15 cellular contexts compared by ENCODE assay signal in genomic region chr7:1402791-1403755, GRCh38. TPM values are rescaled to one million over a fixed set of nuclear protein-coding genes. Genes with fewer than 3 reads are reported as not detected.
DNase-seq lines count a peak whose midpoint lies in the region; ATAC-seq, FAIRE-seq and TF ChIP-seq lines count a peak whose summit lies in the region.
"Had no signal": no experiment of that assay in that cellular context is flagged by ENCODE, and none has a peak within 500 bp of the region (broad histone marks: within the 10 kb centered on the region; RNA-seq: fewer than 3 reads in every experiment).

No MANE protein-coding gene starts in this region.

- H2AFZ ChIP-seq in mesenchymal stem cell (ENCODE audit: low read depth, low read length) = peak overlapping the region; percentile 37

- no peak for TF ChIP-seq RAD21 in A549 (conservative IDR thresholded peaks at IDR 0.05 in 1 of 2, IDR thresholded peaks at IDR 0.05 in 1 of 2)

- H3K36me3 Mint-ChIP-seq in brain = no peaks in the 10 kb centered on the region
- H3K36me3 Mint-ChIP-seq in effector memory CD8-positive, alpha-beta T cell (ENCODE audit: insufficient read depth) = no peaks in the 10 kb centered on the region
- H3K36me3 Mint-ChIP-seq: CD4-positive, CD25-positive, alpha-beta regulatory T cell had no signal

- no peak overlapping the region for H3K14ac ChIP-seq in mesenchymal stem cell (ENCODE audit: low read length in 2 of 2)

- peak overlapping the region; percentile 76 for H3K4me2 ChIP-seq in A549
- H3K4me2 ChIP-seq in mesenchymal stem cell (ENCODE audit: low read length, poor library complexity, severe bottlenecking) = no peak overlapping the region

- FAIRE-seq in A549 (lab: Jason Lieb, UNC) = no peak
- FAIRE-seq: A204.1, GM12878 had no signal

- peak overlapping the region in 2 of 5 experiments; percentile 35 to 73 for H3K4me3 Mint-ChIP-seq in brain
- no peak overlapping the region for H3K4me3 Mint-ChIP-seq in effector memory CD8-positive, alpha-beta T cell
- H3K4me3 Mint-ChIP-seq: CD4-positive, CD25-positive, alpha-beta regulatory T cell had no signal

- peaks cover 9% of the 10 kb centered on the region for H3K9me3 ChIP-seq in A549
- H3K9me3 ChIP-seq in HEK293 (ENCODE audit: control insufficient read depth, insufficient read depth, low read depth, low read length) = no peaks in the 10 kb centered on the region
- H3K9me3 ChIP-seq in mesenchymal stem cell (ENCODE audit: control insufficient read depth, low read length) = peaks cover 10% of the 10 kb centered on the region

- no peak overlapping the region for H3K9ac ChIP-seq in mesenchymal stem cell (ENCODE audit: low read length)

- 0 out of 6 replicates have a peak, but pooled peaks of 1 of the 2 experiments have one; percentile 14 for ATAC-seq in A549
- no peak for ATAC-seq in HG02610 (IDR thresholded peaks at IDR 0.05; ENCODE audit: unreplicated experiment)
- ATAC-seq in effector memory CD8-positive, alpha-beta T cell (replicated peaks) = no peak
- ATAC-seq: GM12878 had no signal

- H3K27ac ChIP-seq in A549 (no peak overlapping the region), HEK293 (ENCODE audit: extremely low read depth, low read depth, low read length) (no peak overlapping the region), mesenchymal stem cell (ENCODE audit: low read length, poor library complexity, severe bottlenecking) (no peak overlapping the region), substantia nigra (ENCODE audit: low read depth, low read length, poor library complexity, severe bottlenecking) (no peak overlapping the region)
- H3K27ac ChIP-seq: RWPE1 had no signal

- peaks cover 69 to 87% of the 10 kb centered on the region in 2 experiments for H3K27me3 ChIP-seq in mesenchymal stem cell (ENCODE audit: control insufficient read depth in 1 of 2, insufficient read depth in 1 of 2, low read length in 2 of 2)

- H2BK12ac ChIP-seq in mesenchymal stem cell (ENCODE audit: low read length in 2 of 2) = no peak overlapping the region

- H2AK5ac ChIP-seq in mesenchymal stem cell (ENCODE audit: low read length, severe bottlenecking) = no peak overlapping the region

- TF ChIP-seq POLR2A in A549 (IDR thresholded peaks at IDR 0.05; ENCODE audit: low read length) = no peak

- CTCF ChIA-PET in A549 (lab: Yijun Ruan, JAX) = interaction anchor here (0.9 to 16.1 kb wide), 7 partner anchors 10 to 337 kb away, joined by 3 to 218 read pairs (median 6); no protein-coding TSS in a partner anchor
- CTCF ChIA-PET in HEK293 (lab: Yijun Ruan, JAX) = interaction anchor here (1.0 to 2.5 kb wide), 5 partner anchors 9 to 220 kb away, joined by 3 to 8 read pairs (median 5); no protein-coding TSS in a partner anchor

- H3K27me3 Mint-ChIP-seq in brain = peaks cover 47% of the 10 kb centered on the region
- peaks cover 64 to 88% of the 10 kb centered on the region in 2 donors for H3K27me3 Mint-ChIP-seq in effector memory CD8-positive, alpha-beta T cell

- no peak overlapping the region for H3K18ac ChIP-seq in mesenchymal stem cell (ENCODE audit: low read depth in 1 of 2, low read length in 2 of 2)

- 53% methylated on average over 17 of the region's 17 CpGs for WGBS in A549 (ENCODE audit: missing lambda C conversion rate)
- WGBS in mesenchymal stem cell = 64% methylated on average over 17 of the region's 17 CpGs

- H3K4me1 ChIP-seq in A549 = peaks cover 14% of the 10 kb centered on the region; the same call in 2 of the 3 replicates
- peaks cover 6% of the 10 kb centered on the region for H3K4me1 ChIP-seq in HEK293 (ENCODE audit: control insufficient read depth, insufficient read depth, low read length)
- peaks cover 10% of the 10 kb centered on the region for H3K4me1 ChIP-seq in mesenchymal stem cell (ENCODE audit: control insufficient read depth, insufficient read depth, low read depth, low read length)

- peaks cover 36% of the 10 kb centered on the region for H3K4me1 Mint-ChIP-seq in brain
- H3K4me1 Mint-ChIP-seq in effector memory CD8-positive, alpha-beta T cell (ENCODE audit: low read depth in 2 of 2) = peaks cover 8% of the 10 kb centered on the region in 2 donors

- no peaks in the 10 kb centered on the region for H3K79me1 ChIP-seq in mesenchymal stem cell (replicated peaks; ENCODE audit: low read length, poor library complexity, severe bottlenecking)

- no peak overlapping the region for H2BK5ac ChIP-seq in mesenchymal stem cell (ENCODE audit: low read depth, low read length, poor library complexity, severe bottlenecking)

- TF ChIP-seq CTCF in A549 (IDR thresholded peaks at IDR 0.05) (no peak), HEK293 (tag by site-specific recombination; IDR thresholded peaks at IDR 0.05) (no peak), brain (conservative IDR thresholded peaks at IDR 0.05) (no peak)

- H3K4ac ChIP-seq in mesenchymal stem cell (ENCODE audit: low read depth in 1 of 2, low read length in 2 of 2) = no peak overlapping the region

- H3K9me3 Mint-ChIP-seq in brain = peaks cover 0 to 22% (median 13%) of the 10 kb centered on the region in 5 experiments
- no peaks in the 10 kb centered on the region for H3K9me3 Mint-ChIP-seq in effector memory CD8-positive, alpha-beta T cell

- POLR2A ChIA-PET in A549 (lab: Yijun Ruan, JAX) (interaction anchor here (0.6 kb wide), 1 partner anchor 195 kb away, joined by 4 read pairs; no protein-coding TSS in a partner anchor), HEK293 (lab: Yijun Ruan, JAX) (interaction anchor here (0.6 to 1.0 kb wide), 3 partner anchors 21 to 586 kb away, joined by 3 to 5 read pairs (median 3); no protein-coding TSS in a partner anchor)

- H3K36me3 ChIP-seq in HEK293 (ENCODE audit: control insufficient read depth in 2 of 2, insufficient read depth in 1 of 2, low read length in 2 of 2) (no peaks in the 10 kb centered on the region), mesenchymal stem cell (ENCODE audit: control insufficient read depth in 1 of 2, insufficient read depth in 2 of 2, low read depth in 1 of 2, low read length in 2 of 2) (no peaks in the 10 kb centered on the region)

- DNase-seq in A549 (ENCODE audit: low read depth in 1 of 2, low spot score in 1 of 2) (no peak), mesenchymal stem cell (no peak), substantia nigra (lab: John Stamatoyannopoulos, UW) (no peak), HCEC 1CT (no peak)
- DNase-seq in effector memory CD8-positive, alpha-beta T cell = no peak
- DNase-seq: NCI-H2029, NCI-H510A treated with DMSO at 0.1 percent for 48 hours, OCI-M1 had no signal

- peak overlapping the region in 1 of 2 experiments; percentile 9 for H3K23ac ChIP-seq in mesenchymal stem cell (ENCODE audit: low read length in 2 of 2)

- H2BK120ac ChIP-seq in mesenchymal stem cell (ENCODE audit: low read depth, low read length) = no peak overlapping the region

- no peak for TF ChIP-seq EP300 in A549 (IDR thresholded peaks at IDR 0.05)

- H2BK15ac ChIP-seq in mesenchymal stem cell (ENCODE audit: low read depth, poor library complexity, severe bottlenecking) = no peak overlapping the region

- peak overlapping the region; percentile 43 for H4K91ac ChIP-seq in mesenchymal stem cell (ENCODE audit: low read length)

- H3K4me3 ChIP-seq in A549 (no peak overlapping the region), HEK293 (ENCODE audit: low read depth, low read length) (no peak overlapping the region), mesenchymal stem cell (ENCODE audit: insufficient read depth in 1 of 2, low read depth in 1 of 2, low read length in 2 of 2) (no peak overlapping the region)
- H3K4me3 ChIP-seq: GM12878 had no signal

- no peak overlapping the region for H4K8ac ChIP-seq in mesenchymal stem cell (ENCODE audit: low read length)

- H3K27ac Mint-ChIP-seq in brain = peak overlapping the region in 3 of 5 experiments; percentile 53 to 96 (median 93)
- no peak overlapping the region for H3K27ac Mint-ChIP-seq in effector memory CD8-positive, alpha-beta T cell
- H3K27ac Mint-ChIP-seq: CD4-positive, CD25-positive, alpha-beta regulatory T cell had no signal

TF ChIP-seq in A549, 52 proteins besides CTCF, POLR2A, EP300 and RAD21:
- TF ChIP-seq CBX8 (IDR thresholded peaks at IDR 0.05) (no peak), ZFP36 (IDR thresholded peaks at IDR 0.05; ENCODE audit: borderline replicate concordance, partially characterized antibody) (peak; percentile 83), CEBPB (IDR thresholded peaks at IDR 0.05) (no peak), NPAS2 (CRISPR knock-in tag; IDR thresholded peaks at IDR 0.05; ENCODE audit: borderline replicate concordance) (no peak), MAX (IDR thresholded peaks at IDR 0.05) (no peak)

TF ChIP-seq in HEK293, 187 proteins besides CTCF, POLR2A, EP300 and RAD21:
- TF ChIP-seq ZNF292 (tag by site-specific recombination; IDR thresholded peaks at IDR 0.05; ENCODE audit: borderline replicate concordance, low read depth) = no peak
- 0 out of 2 replicates have a peak, but pooled peaks have one; percentile 43 for TF ChIP-seq ZFP3 (tag by site-specific recombination; IDR thresholded peaks at IDR 0.05; ENCODE audit: low read depth)
- no peak for TF ChIP-seq SCRT2 (tag by site-specific recombination; IDR thresholded peaks at IDR 0.05)
TF ChIP-seq in HEK293: peak in this region for 1.

RNA-seq across cellular contexts. Expression of gene MICALL2, which starts 56.2 kb away (rescaled TPM):
- polyA plus RNA-seq in A549 (2011; rRNA removed) (6.1 and 7.8 TPM in 2 replicates), A549 (2017; fragmentation: RNase III; extraction: RNeasy Plus Mini Kit Qiagen cat#74134 plus additional on column Dnase treatment) (18.0 to 20.6 TPM (median 19.1 TPM) in 3 replicates), brain (ENCODE audit: insufficient read depth, low read depth, low replicate concordance) (5.1 TPM)
- 19.2 and 24.5 TPM in 2 replicates for polyA plus RNA-seq in A549 (2012; cell fraction: cytosol; rRNA removed)
- 120 and 162 TPM in 2 replicates for polyA plus RNA-seq in A549 (2012; cell fraction: nucleus; rRNA removed)
- polyA minus RNA-seq in A549 (2011; rRNA and poly(A)+ RNA removed) = 15.3 and 16.2 TPM in 2 replicates
- polyA plus RNA-seq in mesenchymal stem cell (2013, experiment 1 of 2) = 31.0 TPM
- 31.5 TPM for polyA plus RNA-seq in mesenchymal stem cell (2013, experiment 2 of 2)

Comparison
In these comparisons a context has a peak if more than half of its experiments do, and no peak if none do; other contexts are left out.
1. H3K27ac Mint-ChIP-seq: peak in brain (3 of 5); none in effector memory CD8-positive, alpha-beta T cell (0 of 2).